10 cellular contexts compared by ENCODE assay signal in the genomic region with DNA sequence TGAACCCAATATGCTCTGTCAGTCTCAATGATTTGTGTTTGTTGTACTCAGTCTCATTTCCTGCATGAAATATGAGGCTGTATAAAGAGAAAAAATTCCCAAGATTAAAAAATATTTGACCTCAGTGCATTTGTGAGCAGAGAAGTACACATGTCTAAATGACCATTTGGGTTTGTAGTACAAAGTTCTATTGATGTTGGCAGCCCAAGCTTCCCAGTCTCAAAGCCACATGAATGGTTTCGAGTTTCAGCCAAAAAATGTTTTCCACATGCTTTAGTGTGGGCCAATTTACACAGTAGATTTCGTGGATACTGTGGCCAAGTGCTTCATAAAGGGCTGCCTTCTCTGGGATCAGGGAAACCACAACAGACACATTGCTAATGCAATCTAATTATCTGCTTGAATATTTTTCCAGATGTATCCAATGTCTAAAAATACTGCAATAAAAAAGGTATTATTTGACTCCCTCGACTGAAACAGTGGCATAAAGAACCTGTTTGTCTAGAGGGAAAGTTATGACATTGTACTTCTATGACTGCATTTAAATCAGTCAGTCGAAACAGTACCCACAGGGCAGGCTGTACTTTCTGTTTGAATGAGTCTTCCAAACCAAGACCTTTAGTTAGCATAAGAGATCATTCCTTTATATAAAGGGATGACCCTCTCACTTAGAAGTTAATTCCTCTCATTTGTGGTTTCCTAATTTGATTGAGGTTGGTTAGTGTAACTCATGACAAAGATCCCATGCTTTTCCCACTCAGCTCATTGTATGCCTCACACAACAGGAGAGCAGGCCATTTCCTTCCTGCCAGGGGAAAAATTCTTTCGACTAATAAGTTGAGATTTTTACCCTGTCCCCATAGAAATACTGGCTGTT.
DNase-seq lines count a peak whose midpoint lies in the region; ATAC-seq and TF ChIP-seq lines count a peak whose summit lies in the region.
"Had no signal": no experiment of that assay in that cellular context is flagged by ENCODE, and none has a peak within 500 bp of the region (broad histone marks: within the 10 kb centered on the region; RNA-seq: fewer than 3 reads in every experiment).

No MANE protein-coding gene starts in this region.

- H3K9me3 ChIP-seq in neural progenitor cell (ENCODE audit: low read depth) = no peaks in the 10 kb centered on the region

- no peaks in the 10 kb centered on the region for H3K36me3 Mint-ChIP-seq in neural progenitor cell

- no peak for ATAC-seq in HG02798 (IDR thresholded peaks at IDR 0.05; ENCODE audit: poor library complexity, unreplicated experiment)
- ATAC-seq in HG02759 (IDR thresholded peaks at IDR 0.05; ENCODE audit: unreplicated experiment) = no peak
- ATAC-seq: activated T-cell treated with anti-CD3 and anti-CD28 coated beads, Interleukin-2, amount 50 U/mL, for 4 hours had no signal

- peaks cover 20% of the 10 kb centered on the region for H3K4me1 ChIP-seq in neural progenitor cell

- H3K9ac ChIP-seq in neural progenitor cell = no peak overlapping the region

- DNase-seq in AG10803 (ENCODE audit: low read depth) (peak; percentile 92), NCI-H226 (peak; percentile 29), epithelial cell of proximal tubule (ENCODE audit: low read depth) (peak; percentile 80), neural progenitor cell (ENCODE audit: low spot score) (no peak), D341Med (ENCODE audit: low spot score) (no peak), GM19240 (ENCODE audit: insufficient read length, low spot score) (no peak)
- DNase-seq: activated T-cell treated with anti-CD3 and anti-CD28 coated beads, Interleukin-2, amount 50 U/mL, for 4 hours; NCI-H510A had no signal

- no peaks in the 10 kb centered on the region for H3K27me3 ChIP-seq in neural progenitor cell

- H3K79me2 ChIP-seq in neural progenitor cell (ENCODE audit: low read depth) = no peaks in the 10 kb centered on the region

- H3K4me1 Mint-ChIP-seq in neural progenitor cell = peaks cover 13% of the 10 kb centered on the region

- H3K27ac ChIP-seq in neural progenitor cell = no peak overlapping the region

- no peaks in the 10 kb centered on the region for H3K36me3 ChIP-seq in neural progenitor cell

- H3K4me3 ChIP-seq in AG10803 (ENCODE audit: low read length) (no peak overlapping the region), epithelial cell of proximal tubule (ENCODE audit: low read depth, low read length) (no peak overlapping the region), neural progenitor cell (no peak overlapping the region)

- H3K9me3 Mint-ChIP-seq in neural progenitor cell = no peaks in the 10 kb centered on the region

- no peak overlapping the region for H3K4me3 Mint-ChIP-seq in neural progenitor cell
- H3K4me3 Mint-ChIP-seq: activated T-cell treated with anti-CD3 and anti-CD28 coated beads, Interleukin-2, amount 50 U/mL, for 4 hours had no signal

- no peaks in the 10 kb centered on the region for H4K20me1 ChIP-seq in neural progenitor cell (ENCODE audit: low read depth)

- H2AFZ ChIP-seq in neural progenitor cell (replicated peaks) = no peak overlapping the region

- peaks cover 12% of the 10 kb centered on the region for H3F3A ChIP-seq in neural progenitor cell (ENCODE audit: low read depth)

- H3K27me3 Mint-ChIP-seq in neural progenitor cell (ENCODE audit: insufficient read depth, low read depth) = peaks cover 6% of the 10 kb centered on the region

- no peak for TF ChIP-seq CTCF in AG10803 (conservative IDR thresholded peaks at IDR 0.05; ENCODE audit: low read length)
- TF ChIP-seq CTCF in epithelial cell of proximal tubule (conservative IDR thresholded peaks at IDR 0.05; ENCODE audit: low read depth, low read length) = no peak
- TF ChIP-seq CTCF in neural progenitor cell (IDR thresholded peaks at IDR 0.05) = no peak

- H3K27ac Mint-ChIP-seq in neural progenitor cell = no peak overlapping the region

- H3K4me2 ChIP-seq in neural progenitor cell = peak overlapping the region; percentile 38

Comparison
In these comparisons a context has a peak if more than half of its experiments do, and no peak if none do; other contexts are left out.
1. DNase-seq: peak in AG10803 (single experiment), NCI-H226 (single experiment) and epithelial cell of proximal tubule (single experiment); none in neural progenitor cell (single experiment), D341Med (single experiment) and GM19240 (single experiment).